8 cellular contexts compared by ENCODE assay signal in genomic region chr10:15370741-15371701, GRCh38. TPM values are rescaled to one million over a fixed set of nuclear protein-coding genes. Genes with fewer than 3 reads are reported as not detected.
DNase-seq lines count a peak whose midpoint lies in the region; ATAC-seq and TF ChIP-seq lines count a peak whose summit lies in the region.

FAM171A1 (minus strand) TSS chr10:15371289; CDS start chr10:15371052, 237 bp downstream.

- intact Hi-C loops in natural killer cell (cut with micrococcal nuclease), result no loop called here

- H3K27me3 Mint-ChIP-seq in HFFc6 (ENCODE audit: insufficient read depth), result peaks cover 1% of the 10 kb centered on the region; the same call in 1 of the 2 replicates
- H3K27me3 Mint-ChIP-seq in natural killer cell (ENCODE audit: low read depth in 2 of 2), result peaks cover 35 to 64% of the 10 kb centered on the region in 2 donors

- H3K9me3 Mint-ChIP-seq in HFFc6 (no peaks in the 10 kb centered on the region), natural killer cell (no peaks in the 10 kb centered on the region)

- H3K4me1 Mint-ChIP-seq in HFFc6 (ENCODE audit: low read depth) (peaks cover 21% of the 10 kb centered on the region), natural killer cell (no peaks in the 10 kb centered on the region)

- no peaks in the 10 kb centered on the region for H3K36me3 Mint-ChIP-seq in HFFc6 (ENCODE audit: low read depth)
- H3K36me3 Mint-ChIP-seq in natural killer cell, result no peaks in the 10 kb centered on the region

- in situ Hi-C loops in G401 (cut with HindIII; ENCODE audit: low sequenced_read_pairs), result no loop called here

- peak within 1 kb of the TSS; percentile 69 for H3K27ac Mint-ChIP-seq in HFFc6
- no peak within 1 kb of the TSS for H3K27ac Mint-ChIP-seq in natural killer cell

- DNase-seq in G401 (ENCODE audit: low spot score) (peak; percentile 48), HFFc6 (peak; percentile 21), OCI-M1 (lab: John Stamatoyannopoulos, UW) (peak; percentile 66), fibroblast of mammary gland (ENCODE audit: low read depth) (peak; percentile 18), natural killer cell (no peak), NCI-H510A (lab: John Stamatoyannopoulos, UW) (no peak)
- DNase-seq in activated T-helper 9 cell treated with anti-CD3 and anti-CD28 coated beads, Interleukin-2, amount 50 U/mL, for 16 hours (ENCODE audit: low read depth), result peak; percentile 49
- DNase-seq in stimulated activated naive CD8-positive, alpha-beta T cell treated with anti-CD3 and anti-CD28 coated beads, Interleukin-15, Interleukin-2, amounts not matched to agents 100 U/mL and 50 U/mL, for 24 hours, result peak; percentile 74

- ATAC-seq in natural killer cell, result peak; percentile 76 to 85 (median 80)
- peak; percentile 73 for ATAC-seq in stimulated activated naive CD8-positive, alpha-beta T cell treated with anti-CD3 and anti-CD28 coated beads, Interleukin-15, Interleukin-2, amounts not matched to agents 100 U/mL and 50 U/mL, for 24 hours

- peak within 1 kb of the TSS; percentile 63 for H3K4me3 ChIP-seq in fibroblast of mammary gland (ENCODE audit: control insufficient read depth, low read depth, low read length)

- TF ChIP-seq CTCF in HFFc6 (IDR thresholded peaks at IDR 0.05), result peak; percentile 25; the same call in 1 of the 2 replicates
- no peak for TF ChIP-seq CTCF in fibroblast of mammary gland (conservative IDR thresholded peaks at IDR 0.05; ENCODE audit: control insufficient read depth, insufficient read depth, low read depth, low read length)
- no peak for TF ChIP-seq CTCF in natural killer cell (IDR thresholded peaks at IDR 0.05)

- H3K4me3 Mint-ChIP-seq in HFFc6 (peak within 1 kb of the TSS; percentile 90), natural killer cell (peak within 1 kb of the TSS; percentile 75)

RNA-seq across cellular contexts. Expression of gene FAM171A1, which starts in this region (rescaled TPM):
- total RNA-seq in G401 (2014; rRNA removed; shearing (Covaris generic)), result 2.6 TPM in 2 replicates
- total RNA-seq in HFFc6 (2021; fragmentation: NEBNext Ultra II Directional; extraction: Animal tissue kit (Norgen Biotek cat#: 25700)), result 10 to 100 TPM; 33.4 to 60.7 (median 48.6) TPM
- 1 to 10 TPM in 2 of 3 donors, under 1 TPM in 1; 0.99 to 2.3 (median 1.6) TPM for total RNA-seq in natural killer cell

Comparison
In these comparisons a context has a peak if more than half of its experiments do, and no peak if none do; other contexts are left out.
1. DNase-seq: peak in G401 (single experiment), HFFc6 (single experiment), OCI-M1 (single experiment), activated T-helper 9 cell treated with anti-CD3 and anti-CD28 coated beads, Interleukin-2, amount 50 U/mL, for 16 hours (single experiment), fibroblast of mammary gland (single experiment) and stimulated activated naive CD8-positive, alpha-beta T cell treated with anti-CD3 and anti-CD28 coated beads, Interleukin-15, Interleukin-2, amounts not matched to agents 100 U/mL and 50 U/mL, for 24 hours (single experiment); none in natural killer cell (single experiment) and NCI-H510A (single experiment).